Comparison of ENCODE assay signal across 1 cellular context in the genomic region with DNA sequence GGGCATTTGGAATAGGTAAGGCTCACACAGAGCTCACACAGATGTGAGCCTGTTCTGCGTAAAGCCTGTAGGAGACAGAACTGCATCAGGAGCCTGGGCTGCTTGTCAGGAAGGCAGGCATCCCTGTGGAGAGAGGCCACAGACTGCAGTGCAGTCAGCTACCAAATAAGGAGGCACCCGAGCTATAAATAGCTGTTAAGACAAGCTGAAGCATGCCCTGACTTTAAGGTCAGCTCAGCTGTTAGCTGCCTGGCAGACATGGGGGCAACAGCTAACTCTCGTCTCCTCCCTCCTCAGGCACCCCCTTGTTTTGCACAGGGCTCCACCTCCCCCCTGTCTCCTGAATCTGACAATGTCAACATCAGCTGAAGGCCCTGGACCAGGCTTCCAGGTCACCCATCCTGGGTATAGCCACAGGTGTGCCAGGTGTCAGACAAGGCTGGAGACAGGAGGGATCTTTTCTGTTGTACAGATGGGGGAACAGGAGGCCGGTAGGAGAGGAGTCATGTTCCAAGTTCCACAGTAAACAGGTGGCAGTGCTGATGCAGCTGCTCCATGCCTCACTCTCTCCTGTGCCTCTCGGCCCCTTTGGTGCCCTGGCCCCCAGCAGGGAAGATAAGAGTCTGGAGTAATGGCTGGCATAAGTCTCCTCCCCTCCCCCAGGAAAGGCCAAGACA.
TF ChIP-seq lines count a peak whose summit lies in the region.

No MANE protein-coding gene starts in this region.

TF ChIP-seq in H1, 55 proteins besides CTCF, POLR2A, EP300 and RAD21 (continued from another document):
- TF ChIP-seq, protein P1, sequence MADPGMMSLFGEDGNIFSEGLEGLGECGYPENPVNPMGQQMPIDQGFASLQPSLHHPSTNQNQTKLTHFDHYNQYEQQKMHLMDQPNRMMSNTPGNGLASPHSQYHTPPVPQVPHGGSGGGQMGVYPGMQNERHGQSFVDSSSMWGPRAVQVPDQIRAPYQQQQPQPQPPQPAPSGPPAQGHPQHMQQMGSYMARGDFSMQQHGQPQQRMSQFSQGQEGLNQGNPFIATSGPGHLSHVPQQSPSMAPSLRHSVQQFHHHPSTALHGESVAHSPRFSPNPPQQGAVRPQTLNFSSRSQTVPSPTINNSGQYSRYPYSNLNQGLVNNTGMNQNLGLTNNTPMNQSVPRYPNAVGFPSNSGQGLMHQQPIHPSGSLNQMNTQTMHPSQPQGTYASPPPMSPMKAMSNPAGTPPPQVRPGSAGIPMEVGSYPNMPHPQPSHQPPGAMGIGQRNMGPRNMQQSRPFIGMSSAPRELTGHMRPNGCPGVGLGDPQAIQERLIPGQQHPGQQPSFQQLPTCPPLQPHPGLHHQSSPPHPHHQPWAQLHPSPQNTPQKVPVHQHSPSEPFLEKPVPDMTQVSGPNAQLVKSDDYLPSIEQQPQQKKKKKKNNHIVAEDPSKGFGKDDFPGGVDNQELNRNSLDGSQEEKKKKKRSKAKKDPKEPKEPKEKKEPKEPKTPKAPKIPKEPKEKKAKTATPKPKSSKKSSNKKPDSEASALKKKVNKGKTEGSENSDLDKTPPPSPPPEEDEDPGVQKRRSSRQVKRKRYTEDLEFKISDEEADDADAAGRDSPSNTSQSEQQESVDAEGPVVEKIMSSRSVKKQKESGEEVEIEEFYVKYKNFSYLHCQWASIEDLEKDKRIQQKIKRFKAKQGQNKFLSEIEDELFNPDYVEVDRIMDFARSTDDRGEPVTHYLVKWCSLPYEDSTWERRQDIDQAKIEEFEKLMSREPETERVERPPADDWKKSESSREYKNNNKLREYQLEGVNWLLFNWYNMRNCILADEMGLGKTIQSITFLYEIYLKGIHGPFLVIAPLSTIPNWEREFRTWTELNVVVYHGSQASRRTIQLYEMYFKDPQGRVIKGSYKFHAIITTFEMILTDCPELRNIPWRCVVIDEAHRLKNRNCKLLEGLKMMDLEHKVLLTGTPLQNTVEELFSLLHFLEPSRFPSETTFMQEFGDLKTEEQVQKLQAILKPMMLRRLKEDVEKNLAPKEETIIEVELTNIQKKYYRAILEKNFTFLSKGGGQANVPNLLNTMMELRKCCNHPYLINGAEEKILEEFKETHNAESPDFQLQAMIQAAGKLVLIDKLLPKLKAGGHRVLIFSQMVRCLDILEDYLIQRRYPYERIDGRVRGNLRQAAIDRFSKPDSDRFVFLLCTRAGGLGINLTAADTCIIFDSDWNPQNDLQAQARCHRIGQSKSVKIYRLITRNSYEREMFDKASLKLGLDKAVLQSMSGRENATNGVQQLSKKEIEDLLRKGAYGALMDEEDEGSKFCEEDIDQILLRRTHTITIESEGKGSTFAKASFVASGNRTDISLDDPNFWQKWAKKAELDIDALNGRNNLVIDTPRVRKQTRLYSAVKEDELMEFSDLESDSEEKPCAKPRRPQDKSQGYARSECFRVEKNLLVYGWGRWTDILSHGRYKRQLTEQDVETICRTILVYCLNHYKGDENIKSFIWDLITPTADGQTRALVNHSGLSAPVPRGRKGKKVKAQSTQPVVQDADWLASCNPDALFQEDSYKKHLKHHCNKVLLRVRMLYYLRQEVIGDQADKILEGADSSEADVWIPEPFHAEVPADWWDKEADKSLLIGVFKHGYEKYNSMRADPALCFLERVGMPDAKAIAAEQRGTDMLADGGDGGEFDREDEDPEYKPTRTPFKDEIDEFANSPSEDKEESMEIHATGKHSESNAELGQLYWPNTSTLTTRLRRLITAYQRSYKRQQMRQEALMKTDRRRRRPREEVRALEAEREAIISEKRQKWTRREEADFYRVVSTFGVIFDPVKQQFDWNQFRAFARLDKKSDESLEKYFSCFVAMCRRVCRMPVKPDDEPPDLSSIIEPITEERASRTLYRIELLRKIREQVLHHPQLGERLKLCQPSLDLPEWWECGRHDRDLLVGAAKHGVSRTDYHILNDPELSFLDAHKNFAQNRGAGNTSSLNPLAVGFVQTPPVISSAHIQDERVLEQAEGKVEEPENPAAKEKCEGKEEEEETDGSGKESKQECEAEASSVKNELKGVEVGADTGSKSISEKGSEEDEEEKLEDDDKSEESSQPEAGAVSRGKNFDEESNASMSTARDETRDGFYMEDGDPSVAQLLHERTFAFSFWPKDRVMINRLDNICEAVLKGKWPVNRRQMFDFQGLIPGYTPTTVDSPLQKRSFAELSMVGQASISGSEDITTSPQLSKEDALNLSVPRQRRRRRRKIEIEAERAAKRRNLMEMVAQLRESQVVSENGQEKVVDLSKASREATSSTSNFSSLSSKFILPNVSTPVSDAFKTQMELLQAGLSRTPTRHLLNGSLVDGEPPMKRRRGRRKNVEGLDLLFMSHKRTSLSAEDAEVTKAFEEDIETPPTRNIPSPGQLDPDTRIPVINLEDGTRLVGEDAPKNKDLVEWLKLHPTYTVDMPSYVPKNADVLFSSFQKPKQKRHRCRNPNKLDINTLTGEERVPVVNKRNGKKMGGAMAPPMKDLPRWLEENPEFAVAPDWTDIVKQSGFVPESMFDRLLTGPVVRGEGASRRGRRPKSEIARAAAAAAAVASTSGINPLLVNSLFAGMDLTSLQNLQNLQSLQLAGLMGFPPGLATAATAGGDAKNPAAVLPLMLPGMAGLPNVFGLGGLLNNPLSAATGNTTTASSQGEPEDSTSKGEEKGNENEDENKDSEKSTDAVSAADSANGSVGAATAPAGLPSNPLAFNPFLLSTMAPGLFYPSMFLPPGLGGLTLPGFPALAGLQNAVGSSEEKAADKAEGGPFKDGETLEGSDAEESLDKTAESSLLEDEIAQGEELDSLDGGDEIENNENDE (IDR thresholded peaks at IDR 0.05; ENCODE audit: insufficient replicate concordance, low read length): no peak
- TF ChIP-seq NANOG (IDR thresholded peaks at IDR 0.05; ENCODE audit: insufficient read depth, low read depth, low read length, poor library complexity, severe bottlenecking) (no peak), NRF1 (IDR thresholded peaks at IDR 0.05; ENCODE audit: low read depth, low read length) (no peak), SRF (IDR thresholded peaks at IDR 0.05; ENCODE audit: low read depth, low read length) (peak; percentile 63), HDAC6 (IDR thresholded peaks at IDR 0.05; ENCODE audit: low read depth, low read length) (no peak), CEBPB (IDR thresholded peaks at IDR 0.05; ENCODE audit: low read depth, low read length) (no peak), YY1 (IDR thresholded peaks at IDR 0.05; ENCODE audit: low read depth, low read length) (0 out of 2 replicates have a peak, but pooled peaks have one; percentile 19), RBBP5 (IDR thresholded peaks at IDR 0.05; ENCODE audit: borderline replicate concordance, low read depth, low read length) (no peak), KDM4A (IDR thresholded peaks at IDR 0.05; ENCODE audit: low read depth, low read length, severe bottlenecking) (no peak), TCF12 (IDR thresholded peaks at IDR 0.05; ENCODE audit: low read depth, low read length) (no peak), TEAD4 (IDR thresholded peaks at IDR 0.05; ENCODE audit: low read depth, low read length) (no peak), ASH2L (IDR thresholded peaks at IDR 0.05; ENCODE audit: low read length) (peak; percentile 26), CBX5 (IDR thresholded peaks at IDR 0.05; ENCODE audit: low read depth, low read length) (no peak), BACH1 (IDR thresholded peaks at IDR 0.05; ENCODE audit: low read length) (no peak), RFX5 (IDR thresholded peaks at IDR 0.05; ENCODE audit: borderline replicate concordance, low read depth, low read length) (no peak)
